ENCODE assay signal across 8 cellular contexts in the genomic region with DNA sequence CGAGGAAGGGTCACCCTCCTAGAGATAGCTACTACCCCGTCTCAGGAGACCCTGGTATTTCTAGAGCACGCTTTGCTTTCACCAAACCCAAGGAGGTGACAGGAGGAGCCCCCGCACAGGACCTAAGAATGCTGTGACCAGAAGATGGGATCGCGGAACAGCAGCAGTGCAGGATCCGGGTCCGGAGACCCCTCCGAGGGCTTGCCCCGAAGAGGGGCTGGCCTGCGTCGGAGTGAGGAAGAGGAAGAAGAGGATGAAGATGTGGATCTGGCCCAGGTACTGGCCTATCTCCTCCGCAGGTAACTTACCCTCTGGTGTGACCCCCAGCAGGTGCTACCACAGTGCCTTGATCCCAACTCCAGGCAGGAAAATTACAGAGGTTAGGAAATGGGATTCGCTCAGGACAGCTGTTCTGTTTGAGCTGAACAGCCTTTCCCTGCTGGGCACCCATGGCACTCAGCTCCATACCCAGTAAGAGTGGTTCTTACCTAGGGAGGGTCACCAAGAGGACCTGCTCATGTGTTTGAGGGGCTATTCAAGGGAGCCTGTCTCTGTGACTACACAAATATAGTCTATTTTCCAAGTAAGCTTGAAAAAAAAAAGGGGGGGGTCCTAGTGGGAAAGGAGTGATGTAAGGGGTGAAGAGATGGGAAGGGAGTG. TPM values are rescaled to one million over a fixed set of nuclear protein-coding genes. Genes with fewer than 3 reads are reported as not detected.
A peak's percentile ranks its signal among the peaks of the same experiment; 100 is the strongest.
DNase-seq lines count a peak whose midpoint lies in the region; ATAC-seq, FAIRE-seq and TF ChIP-seq lines count a peak whose summit lies in the region.

No MANE protein-coding gene starts in this region.

- peaks cover 5 to 58% (median 19%) of the 10 kb centered on the region in 3 donors for H3K36me3 Mint-ChIP-seq in CD8-positive, alpha-beta memory T cell

- H4K20me1 ChIP-seq in PC-3 (ENCODE audit: low read length), result no peaks in the 10 kb centered on the region
- no peaks in the 10 kb centered on the region for H4K20me1 ChIP-seq in osteoblast (ENCODE audit: insufficient read depth, low read length)

- peak overlapping the region; percentile 98 to 100 (median 99) for H3K27ac Mint-ChIP-seq in CD8-positive, alpha-beta memory T cell

- H3K27me3 ChIP-seq in CD8-positive, alpha-beta memory T cell (ENCODE audit: insufficient read depth, low read length, poor library complexity, severe bottlenecking), result no peaks in the 10 kb centered on the region
- H3K27me3 ChIP-seq in PC-3 (ENCODE audit: low read length) (no peaks in the 10 kb centered on the region), osteoblast (ENCODE audit: insufficient read depth, low read length) (no peaks in the 10 kb centered on the region)

- H3K36me3 ChIP-seq in CD8-positive, alpha-beta memory T cell (ENCODE audit: insufficient read depth, low read length), result peaks cover 32% of the 10 kb centered on the region
- H3K36me3 ChIP-seq in PC-3 (ENCODE audit: low read depth, low read length) (peaks cover 13% of the 10 kb centered on the region; the same call in 1 of the 2 replicates), osteoblast (ENCODE audit: insufficient read depth, low read length) (peaks cover 30% of the 10 kb centered on the region)

- no peaks in the 10 kb centered on the region for H3K9me3 ChIP-seq in CD8-positive, alpha-beta memory T cell (ENCODE audit: low read length)
- H3K9me3 ChIP-seq in PC-3 (ENCODE audit: low read length) (no peaks in the 10 kb centered on the region), osteoblast (ENCODE audit: low read depth, low read length) (no peaks in the 10 kb centered on the region)

- H3K9me3 Mint-ChIP-seq in CD8-positive, alpha-beta memory T cell, result no peaks in the 10 kb centered on the region

- H3K27ac ChIP-seq in CD8-positive, alpha-beta memory T cell (ENCODE audit: low read depth, low read length), result peak overlapping the region; percentile 98
- H3K27ac ChIP-seq in PC-3 (ENCODE audit: low read length) (no peak overlapping the region), osteoblast (ENCODE audit: low read depth, low read length) (peak overlapping the region; percentile 98)

- peaks cover 30 to 37% (median 35%) of the 10 kb centered on the region in 3 donors for H3K4me1 Mint-ChIP-seq in CD8-positive, alpha-beta memory T cell

- peaks cover 0 to 5% of the 10 kb centered on the region in 2 donors for H3K27me3 Mint-ChIP-seq in CD8-positive, alpha-beta memory T cell

- POLR2A ChIA-PET in CD8-positive, alpha-beta memory T cell (lab: Charles Lee), result interaction anchor here (0.9 to 4.6 kb wide), 17 partner anchors 10 to 795 kb away, joined by 3 to 58 read pairs (median 11); a partner anchor contains a TSS
- POLR2A ChIA-PET in PC-3 (lab: Charles Lee; ENCODE audit: unreplicated experiment), result interaction anchor here (0.6 to 1.8 kb wide), 6 partner anchors 21 to 549 kb away, joined by 3 to 17 read pairs (median 5); a partner anchor contains a TSS

- intact Hi-C loops in PC-3 (cut with micrococcal nuclease), result loop anchor here (1.0 kb wide), 1 partner anchor 21 kb away; a partner anchor contains a TSS

- ATAC-seq in PC-3 (no peak), HG02884 (IDR thresholded peaks at IDR 0.05; ENCODE audit: unreplicated experiment) (no peak), HG03571 (IDR thresholded peaks at IDR 0.05; ENCODE audit: unreplicated experiment) (no peak)

- H3K79me2 ChIP-seq in PC-3 (ENCODE audit: low read length) (peaks cover 18% of the 10 kb centered on the region), osteoblast (ENCODE audit: insufficient read depth, low read length) (peaks cover 13% of the 10 kb centered on the region)

- peak overlapping the region; percentile 93 for H3K4me3 ChIP-seq in CD8-positive, alpha-beta memory T cell (ENCODE audit: low read length)
- H3K4me3 ChIP-seq in PC-3 (ENCODE audit: low read length) (peak overlapping the region; percentile 96), epithelial cell of esophagus (ENCODE audit: low read length) (peak overlapping the region; percentile 92), osteoblast (ENCODE audit: insufficient read depth, low read length) (peak overlapping the region; percentile 82)

- H3K4me3 Mint-ChIP-seq in CD8-positive, alpha-beta memory T cell, result peak overlapping the region; percentile 96 to 100 (median 98)

- H3K9ac ChIP-seq in PC-3 (ENCODE audit: low read length), result peak overlapping the region; percentile 86

- H3K4me2 ChIP-seq in PC-3 (ENCODE audit: low read length), result peak overlapping the region; percentile 95
- peak overlapping the region; percentile 96 for H3K4me2 ChIP-seq in osteoblast (ENCODE audit: insufficient read depth, low read length)

- FAIRE-seq in frontal cortex (lab: Jason Lieb, UNC), result no peak

- TF ChIP-seq CTCF in PC-3 (conservative IDR thresholded peaks at IDR 0.05; ENCODE audit: low read depth, low read length), result no peak
- TF ChIP-seq CTCF in epithelial cell of esophagus (IDR thresholded peaks at IDR 0.05; ENCODE audit: insufficient read depth, low read depth, low read length, missing control alignments), result no peak
- TF ChIP-seq CTCF in osteoblast (IDR thresholded peaks at IDR 0.05; ENCODE audit: extremely low read depth, low read depth, low read length), result no peak
- no peak for TF ChIP-seq CTCF in GM13977 (IDR thresholded peaks at IDR 0.05; ENCODE audit: extremely low read depth, insufficient read depth, missing control alignments)

- DNase-seq in CD8-positive, alpha-beta memory T cell, result no peak
- DNase-seq in PC-3 (no peak), epithelial cell of esophagus (ENCODE audit: low read depth) (no peak), osteoblast (ENCODE audit: insufficient read length, low spot score, missing footprints) (no peak), GM13977 (ENCODE audit: low spot score) (no peak), frontal cortex (ENCODE audit: low spot score in 2 of 2) (no peak)

- in situ Hi-C loops in GM13977 (cut with MboI; ENCODE audit: low pct_unique_long_range_greater_than_20kb, low sequenced_read_pairs, unreplicated experiment), result no loop called here

- CTCF ChIA-PET in CD8-positive, alpha-beta memory T cell (lab: Charles Lee), result interaction anchor here (1.0 to 4.4 kb wide), 19 partner anchors 9 to 326 kb away, joined by 3 to 34 read pairs (median 8); a partner anchor contains a TSS
- CTCF ChIA-PET in PC-3 (lab: Charles Lee), result interaction anchor here (0.6 to 1.6 kb wide), 5 partner anchors 25 to 193 kb away, joined by 3 to 7 read pairs (median 3); a partner anchor contains a TSS

- H3F3A ChIP-seq in PC-3 (ENCODE audit: low read length, unreplicated experiment), result no peaks in the 10 kb centered on the region

- H2AFZ ChIP-seq in PC-3 (ENCODE audit: low read length) (peak overlapping the region; percentile 91), osteoblast (ENCODE audit: low read length) (peak overlapping the region; percentile 87)

- H3K9me2 ChIP-seq in PC-3 (replicated peaks; ENCODE audit: low read length), result no peaks in the 10 kb centered on the region

- BruUV-seq in PC-3 (replicated peaks; lab: Mats Ljungman, UMichigan), result TSS peak; percentile 67

- peaks cover 28% of the 10 kb centered on the region for H3K4me1 ChIP-seq in CD8-positive, alpha-beta memory T cell (ENCODE audit: insufficient read depth, low read length)
- H3K4me1 ChIP-seq in PC-3 (ENCODE audit: insufficient read depth, low read length) (peaks cover 18% of the 10 kb centered on the region), osteoblast (ENCODE audit: insufficient read depth, low read length) (peaks cover 14% of the 10 kb centered on the region)

RNA-seq across cellular contexts. Expression of a gene that starts 0.8 kb away (rescaled TPM):
- 1 to 10 TPM; 1.5 to 1.6 TPM for total RNA-seq in CD8-positive, alpha-beta memory T cell
- polyA plus RNA-seq in CD8-positive, alpha-beta memory T cell, result 1.5 TPM
- total RNA-seq in PC-3 (2014; rRNA removed) (1.5 and 1.7 TPM in 2 replicates), osteoblast (1.5 and 1.8 TPM in 2 replicates), frontal cortex (1.2 TPM)

RNA-seq across cellular contexts. Expression of a gene that starts 1.0 kb away (rescaled TPM):
- 10 to 100 TPM; 69.0 to 72.4 TPM for total RNA-seq in CD8-positive, alpha-beta memory T cell
- polyA plus RNA-seq in CD8-positive, alpha-beta memory T cell, result 83.9 TPM
- total RNA-seq in PC-3 (2014; rRNA removed) (68.2 and 85.8 TPM in 2 replicates), osteoblast (73.4 and 84.7 TPM in 2 replicates), frontal cortex (56.7 TPM)

RNA-seq across cellular contexts. Expression of a gene that starts 14.9 kb away (rescaled TPM):
- 1 to 10 TPM in 1 of 2 experiments, under 1 TPM in 1; 0.58 to 1.1 TPM for total RNA-seq in CD8-positive, alpha-beta memory T cell
- polyA plus RNA-seq in CD8-positive, alpha-beta memory T cell, result not detected
- total RNA-seq in PC-3 (2014; rRNA removed) (0.55 TPM in 1 of 2 replicates, not detected in the other), osteoblast (0.29 and 0.72 TPM in 2 replicates), frontal cortex (0.41 TPM)

RNA-seq across cellular contexts. Expression of a gene that starts 20.4 kb away (rescaled TPM):
- total RNA-seq in CD8-positive, alpha-beta memory T cell, result 100 to 1,000 TPM; 343 to 347 TPM
- polyA plus RNA-seq in CD8-positive, alpha-beta memory T cell, result 1,041 TPM
- total RNA-seq in PC-3 (2014; rRNA removed) (140 and 163 TPM in 2 replicates), osteoblast (95.5 and 111 TPM in 2 replicates), frontal cortex (20.4 TPM)

RNA-seq across cellular contexts. Expression of a gene that starts 21.5 kb away (rescaled TPM):
- 10 to 100 TPM; 79.6 to 88.3 TPM for total RNA-seq in CD8-positive, alpha-beta memory T cell
- 16.9 TPM for polyA plus RNA-seq in CD8-positive, alpha-beta memory T cell
- total RNA-seq in PC-3 (2014; rRNA removed), result 10.0 and 11.6 TPM in 2 replicates
- total RNA-seq in osteoblast, result 26.2 and 35.1 TPM in 2 replicates
- total RNA-seq in frontal cortex, result 1.6 TPM
